ENCODE assay signal across 8 cellular contexts in the genomic region with DNA sequence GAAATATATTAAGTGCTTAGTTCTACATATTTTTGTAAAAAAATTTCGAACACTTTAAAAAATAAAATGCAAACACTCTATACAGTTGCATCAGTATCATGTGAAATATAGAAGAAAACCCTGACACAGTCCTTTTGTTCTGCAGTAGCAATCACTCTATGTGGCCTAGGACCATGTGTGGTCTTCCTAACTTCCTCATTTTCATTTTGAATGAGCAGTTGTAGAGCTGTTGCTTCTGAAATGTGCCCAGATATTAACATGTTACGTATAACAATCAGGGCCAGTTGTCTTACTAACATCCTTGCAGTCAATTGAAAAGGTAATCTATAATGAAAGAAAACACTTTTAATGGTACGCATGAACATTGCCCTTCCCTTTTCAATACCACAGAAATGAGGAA.
DNase-seq lines count a peak whose midpoint lies in the region; ATAC-seq lines count a peak whose summit lies in the region.

No MANE protein-coding gene starts in this region.

- DNase-seq in GDM1 (lab: John Stamatoyannopoulos, UW), result peak; percentile 26
- DNase-seq in SIG-M5 treated with dmso at 0.1 percent for 504 hours (lab: John Stamatoyannopoulos, UW; ENCODE audit: unreplicated experiment), result peak; percentile 41
- DNase-seq in NK-92 treated with Interleukin-12 subunit alpha and Interleukin-12 subunit beta, amount 100 ng/mL, for 24 hours (lab: John Stamatoyannopoulos, UW), result no peak
- no peak for DNase-seq in amniotic stem cell (lab: John Stamatoyannopoulos, UW)
- DNase-seq in SW 1271 (lab: John Stamatoyannopoulos, UW), result no peak
- DNase-seq in aorta, result no peak

- peak; percentile 48 for ATAC-seq in GM19455 (IDR thresholded peaks at IDR 0.05; ENCODE audit: unreplicated experiment)
- peak; percentile 45 for ATAC-seq in HG03097 (IDR thresholded peaks at IDR 0.05; ENCODE audit: low FRiP score, unreplicated experiment)
- ATAC-seq in aorta (ENCODE audit: low FRiP score), result no peak

- intact Hi-C loops in aorta (cut with DNase I), result no loop called here

- 94 to 96% methylated on average over 3 of the region's 3 CpGs for WGBS in aorta, 2 donors

- H3K4me1 ChIP-seq in aorta (ENCODE audit: control insufficient read depth in 1 of 2, insufficient read depth in 2 of 2, low read length in 2 of 2), result no peaks in the 10 kb centered on the region

- H3K36me3 ChIP-seq in aorta (ENCODE audit: control insufficient read depth in 1 of 2, insufficient read depth in 2 of 2, low read length in 1 of 2), result peaks cover 0 to 3% of the 10 kb centered on the region in 2 donors

- H3K4me3 ChIP-seq in aorta (ENCODE audit: low read length in 2 of 2), result no peak overlapping the region

- no peak overlapping the region for H3K27ac ChIP-seq in aorta (ENCODE audit: low read depth in 1 of 2, low read length in 2 of 2)

- no peaks in the 10 kb centered on the region for H3K9me3 ChIP-seq in aorta (ENCODE audit: control insufficient read depth, low read length)

- H3K27me3 ChIP-seq in aorta (ENCODE audit: control insufficient read depth in 1 of 2, insufficient read depth in 2 of 2, low read length in 1 of 2), result no peaks in the 10 kb centered on the region

Comparison
In these comparisons a context has a peak if more than half of its experiments do, and no peak if none do; other contexts are left out.
1. DNase-seq: peak in GDM1 (single experiment) and SIG-M5 treated with dmso at 0.1 percent for 504 hours (single experiment); none in NK-92 treated with Interleukin-12 subunit alpha and Interleukin-12 subunit beta, amount 100 ng/mL, for 24 hours (single experiment), amniotic stem cell (single experiment), SW 1271 (0 of 2) and aorta (0 of 2).